In genomic region chr12:65619018-65619417, GRCh38 we compare ENCODE assay signal across 15 cellular contexts.
DNase-seq lines count a peak whose midpoint lies in the region; ATAC-seq lines count a peak whose summit lies in the region.
"Had no signal": no experiment of that assay in that cellular context is flagged by ENCODE, and none has a peak within 500 bp of the region (broad histone marks: within the 10 kb centered on the region; RNA-seq: fewer than 3 reads in every experiment).

No MANE protein-coding gene starts in this region.

- no peaks in the 10 kb centered on the region for H3K36me3 ChIP-seq in trophoblast cell (ENCODE audit: control insufficient read depth in 1 of 2, insufficient read depth in 2 of 2, low read length in 2 of 2)
- H3K36me3 ChIP-seq: Peyer's patch had no signal

- no peaks in the 10 kb centered on the region for H3K27me3 ChIP-seq in trophoblast cell (ENCODE audit: insufficient read depth, low read length)
- H3K27me3 ChIP-seq: Peyer's patch had no signal

- no peak overlapping the region for H2BK12ac ChIP-seq in trophoblast cell (ENCODE audit: low read length)

- H3K9me3 Mint-ChIP-seq in activated CD4-positive, alpha-beta T cell treated with anti-CD3 and anti-CD28 coated beads for 36 hours (ENCODE audit: low read depth) = no peaks in the 10 kb centered on the region
- no peaks in the 10 kb centered on the region for H3K9me3 Mint-ChIP-seq in activated CD4-positive, alpha-beta T cell treated with anti-CD3 and anti-CD28 coated beads, Interleukin-2, amount 10 ng/mL, durations not matched to agents 7 days and 5 days
- H3K9me3 Mint-ChIP-seq in activated naive CD8-positive, alpha-beta T cell treated with anti-CD3 and anti-CD28 coated beads, Interleukin-2, amount 50 U/mL, for 24 hours = no peaks in the 10 kb centered on the region
- H3K9me3 Mint-ChIP-seq in stimulated activated naive B cell treated with anti-CD40 and anti-IgM and Interleukin-4, amounts not matched to agents 10 μg/mL and 1 μg/mL and 100 μg/mL, for 72 hours = no peaks in the 10 kb centered on the region

- peaks cover 5 to 7% of the 10 kb centered on the region in 2 experiments for H3K4me1 ChIP-seq in trophoblast cell (ENCODE audit: control insufficient read depth in 1 of 2, insufficient read depth in 2 of 2, low read length in 2 of 2)
- H3K4me1 ChIP-seq: Caco-2, Peyer's patch had no signal

- H3K4me3 Mint-ChIP-seq in activated CD4-positive, alpha-beta T cell treated with anti-CD3 and anti-CD28 coated beads for 36 hours = peak overlapping the region; percentile 22
- no peak overlapping the region for H3K4me3 Mint-ChIP-seq in activated CD4-positive, alpha-beta T cell treated with anti-CD3 and anti-CD28 coated beads, Interleukin-2, amount 10 ng/mL, durations not matched to agents 7 days and 5 days
- no peak overlapping the region for H3K4me3 Mint-ChIP-seq in activated naive CD8-positive, alpha-beta T cell treated with anti-CD3 and anti-CD28 coated beads, Interleukin-2, amount 50 U/mL, for 24 hours
- no peak overlapping the region for H3K4me3 Mint-ChIP-seq in stimulated activated naive B cell treated with anti-CD40 and anti-IgM and Interleukin-4, amounts not matched to agents 10 μg/mL and 1 μg/mL and 100 μg/mL, for 72 hours

- no peak overlapping the region for H4K12ac ChIP-seq in trophoblast cell (ENCODE audit: low read depth, low read length)

- no peak overlapping the region for H3K23ac ChIP-seq in trophoblast cell (ENCODE audit: low read length)

- H2AK5ac ChIP-seq in trophoblast cell (ENCODE audit: low read length) = no peak overlapping the region

- CTCF ChIA-PET in activated CD4-positive, alpha-beta T cell treated with anti-CD3 and anti-CD28 coated beads for 36 hours (lab: Charles Lee) = interaction anchor here (0.6 kb wide), 1 partner anchor 383 kb away, joined by 3 read pairs; no protein-coding TSS in a partner anchor
- CTCF ChIA-PET in activated CD4-positive, alpha-beta T cell treated with anti-CD3 and anti-CD28 coated beads, Interleukin-2, amount 10 ng/mL, durations not matched to agents 7 days and 5 days (lab: Charles Lee) = interaction anchor here (1.0 kb wide), 1 partner anchor 58 kb away, joined by 3 read pairs; no protein-coding TSS in a partner anchor

- H3K79me2 ChIP-seq in trophoblast cell (ENCODE audit: control insufficient read depth, insufficient read depth, low read length, poor library complexity) = no peaks in the 10 kb centered on the region

- no peak overlapping the region for H2AFZ ChIP-seq in trophoblast cell (ENCODE audit: insufficient read depth, low read length, poor library complexity)

- H3K14ac ChIP-seq in trophoblast cell (ENCODE audit: low read length) = no peak overlapping the region

- POLR2A ChIA-PET in activated CD4-positive, alpha-beta T cell treated with anti-CD3 and anti-CD28 coated beads for 36 hours (lab: Charles Lee) = no interaction called here
- POLR2A ChIA-PET in activated CD4-positive, alpha-beta T cell treated with anti-CD3 and anti-CD28 coated beads, Interleukin-2, amount 10 ng/mL, durations not matched to agents 7 days and 5 days (lab: Charles Lee) = no interaction called here

- no peak overlapping the region for H3K4me2 ChIP-seq in trophoblast cell (ENCODE audit: low read length)

- no peak overlapping the region for H4K8ac ChIP-seq in trophoblast cell (ENCODE audit: low read depth, low read length)

- DNase-seq in activated CD4-positive, alpha-beta T cell treated with anti-CD3 and anti-CD28 coated beads for 36 hours = no peak
- no peak for DNase-seq in activated CD4-positive, alpha-beta T cell treated with anti-CD3 and anti-CD28 coated beads, Interleukin-2, amount 10 ng/mL, durations not matched to agents 7 days and 5 days
- no peak for DNase-seq in activated naive CD8-positive, alpha-beta T cell treated with anti-CD3 and anti-CD28 coated beads, Interleukin-2, amount 50 U/mL, for 24 hours
- no peak for DNase-seq in trophoblast cell
- no peak for DNase-seq in stimulated activated naive B cell treated with anti-CD40 and anti-IgM and Interleukin-4, amounts not matched to agents 10 μg/mL and 1 μg/mL and 100 μg/mL, for 72 hours
- DNase-seq: Caco-2, GOT3, NCI-H187 treated with DMSO at 0.1 percent for 48 hours, NCI-H446, Peyer's patch, Right ventricle myocardium superior had no signal

- H3K36me3 Mint-ChIP-seq in activated CD4-positive, alpha-beta T cell treated with anti-CD3 and anti-CD28 coated beads for 36 hours (ENCODE audit: low read depth) = no peaks in the 10 kb centered on the region
- no peaks in the 10 kb centered on the region for H3K36me3 Mint-ChIP-seq in activated CD4-positive, alpha-beta T cell treated with anti-CD3 and anti-CD28 coated beads, Interleukin-2, amount 10 ng/mL, durations not matched to agents 7 days and 5 days (ENCODE audit: low read depth)
- no peaks in the 10 kb centered on the region for H3K36me3 Mint-ChIP-seq in activated naive CD8-positive, alpha-beta T cell treated with anti-CD3 and anti-CD28 coated beads, Interleukin-2, amount 50 U/mL, for 24 hours (ENCODE audit: low read depth)
- no peaks in the 10 kb centered on the region for H3K36me3 Mint-ChIP-seq in stimulated activated naive B cell treated with anti-CD40 and anti-IgM and Interleukin-4, amounts not matched to agents 10 μg/mL and 1 μg/mL and 100 μg/mL, for 72 hours

- no peaks in the 10 kb centered on the region for H3K9me3 ChIP-seq in trophoblast cell (ENCODE audit: insufficient read depth, low read depth, low read length)
- H3K9me3 ChIP-seq: Caco-2, Peyer's patch had no signal

- no peak overlapping the region for H3K18ac ChIP-seq in trophoblast cell (ENCODE audit: low read length)

- peaks cover 35% of the 10 kb centered on the region for H3K27me3 Mint-ChIP-seq in activated CD4-positive, alpha-beta T cell treated with anti-CD3 and anti-CD28 coated beads for 36 hours
- H3K27me3 Mint-ChIP-seq in activated CD4-positive, alpha-beta T cell treated with anti-CD3 and anti-CD28 coated beads, Interleukin-2, amount 10 ng/mL, durations not matched to agents 7 days and 5 days = peaks cover 7% of the 10 kb centered on the region
- H3K27me3 Mint-ChIP-seq in activated naive CD8-positive, alpha-beta T cell treated with anti-CD3 and anti-CD28 coated beads, Interleukin-2, amount 50 U/mL, for 24 hours = peaks cover 17% of the 10 kb centered on the region
- H3K27me3 Mint-ChIP-seq in stimulated activated naive B cell treated with anti-CD40 and anti-IgM and Interleukin-4, amounts not matched to agents 10 μg/mL and 1 μg/mL and 100 μg/mL, for 72 hours = peaks cover 9% of the 10 kb centered on the region in 2 donors

- intact Hi-C loops in activated CD4-positive, alpha-beta T cell treated with anti-CD3 and anti-CD28 coated beads for 36 hours (cut with DNase I, micrococcal nuclease) = loop anchor here in 1 of 2 experiments (2.0 kb wide), 1 partner anchor 38 kb away; no protein-coding TSS in a partner anchor

- H3K4me3 ChIP-seq in trophoblast cell (ENCODE audit: low read depth, low read length) = no peak overlapping the region
- H3K4me3 ChIP-seq: Peyer's patch had no signal

- H3K9ac ChIP-seq in trophoblast cell (ENCODE audit: low read length) = no peak overlapping the region

- H3K4ac ChIP-seq in trophoblast cell (ENCODE audit: low read depth, low read length) = no peak overlapping the region

- peaks cover 11% of the 10 kb centered on the region for H3K4me1 Mint-ChIP-seq in activated CD4-positive, alpha-beta T cell treated with anti-CD3 and anti-CD28 coated beads for 36 hours
- H3K4me1 Mint-ChIP-seq in activated CD4-positive, alpha-beta T cell treated with anti-CD3 and anti-CD28 coated beads, Interleukin-2, amount 10 ng/mL, durations not matched to agents 7 days and 5 days = no peaks in the 10 kb centered on the region
- peaks cover 6% of the 10 kb centered on the region for H3K4me1 Mint-ChIP-seq in activated naive CD8-positive, alpha-beta T cell treated with anti-CD3 and anti-CD28 coated beads, Interleukin-2, amount 50 U/mL, for 24 hours
- no peaks in the 10 kb centered on the region for H3K4me1 Mint-ChIP-seq in stimulated activated naive B cell treated with anti-CD40 and anti-IgM and Interleukin-4, amounts not matched to agents 10 μg/mL and 1 μg/mL and 100 μg/mL, for 72 hours

- peaks cover 13% of the 10 kb centered on the region for H3K79me1 ChIP-seq in trophoblast cell (ENCODE audit: low read length)

- peak overlapping the region; percentile 51 for H3K27ac Mint-ChIP-seq in activated CD4-positive, alpha-beta T cell treated with anti-CD3 and anti-CD28 coated beads for 36 hours
- no peak overlapping the region for H3K27ac Mint-ChIP-seq in activated CD4-positive, alpha-beta T cell treated with anti-CD3 and anti-CD28 coated beads, Interleukin-2, amount 10 ng/mL, durations not matched to agents 7 days and 5 days
- H3K27ac Mint-ChIP-seq in activated naive CD8-positive, alpha-beta T cell treated with anti-CD3 and anti-CD28 coated beads, Interleukin-2, amount 50 U/mL, for 24 hours = peak overlapping the region; percentile 25
- no peak overlapping the region for H3K27ac Mint-ChIP-seq in stimulated activated naive B cell treated with anti-CD40 and anti-IgM and Interleukin-4, amounts not matched to agents 10 μg/mL and 1 μg/mL and 100 μg/mL, for 72 hours

- no CpG with 5 or more reads among the region's 4 CpGs for WGBS in trophoblast cell (ENCODE audit: extremely low coverage, insufficient coverage, insufficient read length)

- peak; percentile 66 for ATAC-seq in activated CD4-positive, alpha-beta T cell treated with anti-CD3 and anti-CD28 coated beads for 36 hours
- ATAC-seq in GM19351 (IDR thresholded peaks at IDR 0.05; ENCODE audit: unreplicated experiment) (peak; percentile 66), HG03342 (IDR thresholded peaks at IDR 0.05; ENCODE audit: unreplicated experiment) (no peak), GM21717 (IDR thresholded peaks at IDR 0.05; ENCODE audit: unreplicated experiment) (no peak)
- ATAC-seq in activated naive CD8-positive, alpha-beta T cell treated with anti-CD3 and anti-CD28 coated beads, Interleukin-2, amount 50 U/mL, for 24 hours = peak; percentile 28
- ATAC-seq in stimulated activated naive B cell treated with anti-CD40 and anti-IgM and Interleukin-4, amounts not matched to agents 10 μg/mL and 1 μg/mL and 100 μg/mL, for 72 hours (replicated peaks) = no peak

- peak overlapping the region; percentile 57 for H3K27ac ChIP-seq in trophoblast cell (ENCODE audit: low read depth, low read length)
- H3K27ac ChIP-seq: C4-2B, Peyer's patch had no signal

- no peak overlapping the region for H2BK5ac ChIP-seq in trophoblast cell (ENCODE audit: low read depth, low read length, poor library complexity)

- no peak overlapping the region for H2BK120ac ChIP-seq in trophoblast cell (ENCODE audit: insufficient read depth, low read length, poor library complexity)

- H4K91ac ChIP-seq in trophoblast cell (ENCODE audit: low read depth, low read length) = no peak overlapping the region

Comparison
In these comparisons a context has a peak if more than half of its experiments do, and no peak if none do; other contexts are left out.
1. H3K27ac Mint-ChIP-seq: peak in activated CD4-positive, alpha-beta T cell treated with anti-CD3 and anti-CD28 coated beads for 36 hours (single experiment) and activated naive CD8-positive, alpha-beta T cell treated with anti-CD3 and anti-CD28 coated beads, Interleukin-2, amount 50 U/mL, for 24 hours (single experiment); none in activated CD4-positive, alpha-beta T cell treated with anti-CD3 and anti-CD28 coated beads, Interleukin-2, amount 10 ng/mL, durations not matched to agents 7 days and 5 days (single experiment) and stimulated activated naive B cell treated with anti-CD40 and anti-IgM and Interleukin-4, amounts not matched to agents 10 μg/mL and 1 μg/mL and 100 μg/mL, for 72 hours (single experiment).
2. ATAC-seq: peak in activated CD4-positive, alpha-beta T cell treated with anti-CD3 and anti-CD28 coated beads for 36 hours (single experiment), GM19351 (single experiment) and activated naive CD8-positive, alpha-beta T cell treated with anti-CD3 and anti-CD28 coated beads, Interleukin-2, amount 50 U/mL, for 24 hours (single experiment); none in HG03342 (single experiment), stimulated activated naive B cell treated with anti-CD40 and anti-IgM and Interleukin-4, amounts not matched to agents 10 μg/mL and 1 μg/mL and 100 μg/mL, for 72 hours (0 of 2) and GM21717 (single experiment).